1 cellular context compared by ENCODE assay signal in the genomic region with DNA sequence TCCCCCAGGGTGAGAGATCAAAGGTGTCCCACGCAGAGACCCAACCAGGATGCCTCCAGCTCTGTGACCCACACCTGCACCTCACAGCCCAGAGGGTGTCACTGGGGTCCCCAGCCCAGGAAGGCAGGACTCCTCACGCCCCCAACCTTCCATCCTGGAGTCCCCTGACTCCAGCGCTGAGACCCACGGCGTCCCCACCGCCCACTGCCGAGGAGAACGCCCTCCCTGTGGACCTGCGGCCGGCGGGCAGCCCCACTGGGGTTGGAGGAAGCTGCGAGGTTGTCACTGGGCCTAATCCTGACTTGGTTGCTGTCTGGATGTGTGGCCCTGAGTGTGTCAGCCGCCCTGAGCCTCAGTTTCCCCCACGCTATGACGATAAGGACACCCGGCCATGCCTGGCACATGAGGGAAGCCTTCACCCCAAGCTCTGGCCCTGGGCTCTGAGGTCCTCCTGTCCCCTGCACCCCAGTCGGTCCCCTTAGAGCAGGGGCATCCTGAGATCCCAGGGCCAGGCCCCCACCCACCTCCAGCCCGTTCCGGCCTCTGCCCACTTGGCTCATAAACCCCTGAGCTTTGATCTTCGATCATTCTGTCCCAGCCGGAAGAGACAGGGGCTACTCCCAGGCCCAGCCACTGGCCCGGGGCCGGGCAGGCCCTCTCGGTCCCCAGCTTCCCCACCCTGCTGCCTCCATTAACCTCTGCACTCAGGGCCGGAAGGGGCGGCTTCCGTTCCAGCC.
TF ChIP-seq lines count a peak whose summit lies in the region.

No MANE protein-coding gene starts in this region.

TF ChIP-seq in H1, 55 proteins besides CTCF, POLR2A, EP300 and RAD21 (continued from another document):
- TF ChIP-seq, protein P1, sequence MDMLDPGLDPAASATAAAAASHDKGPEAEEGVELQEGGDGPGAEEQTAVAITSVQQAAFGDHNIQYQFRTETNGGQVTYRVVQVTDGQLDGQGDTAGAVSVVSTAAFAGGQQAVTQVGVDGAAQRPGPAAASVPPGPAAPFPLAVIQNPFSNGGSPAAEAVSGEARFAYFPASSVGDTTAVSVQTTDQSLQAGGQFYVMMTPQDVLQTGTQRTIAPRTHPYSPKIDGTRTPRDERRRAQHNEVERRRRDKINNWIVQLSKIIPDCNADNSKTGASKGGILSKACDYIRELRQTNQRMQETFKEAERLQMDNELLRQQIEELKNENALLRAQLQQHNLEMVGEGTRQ (IDR thresholded peaks at IDR 0.05; ENCODE audit: low read length), result no peak
- no peak for TF ChIP-seq EGR1 (IDR thresholded peaks at IDR 0.05; ENCODE audit: borderline replicate concordance, low read depth, low read length)
- TF ChIP-seq RFX5 (IDR thresholded peaks at IDR 0.05; ENCODE audit: borderline replicate concordance, low read depth, low read length), result no peak
- TF ChIP-seq SIN3A (conservative IDR thresholded peaks at IDR 0.05 in 1 of 2, IDR thresholded peaks at IDR 0.05 in 1 of 2; ENCODE audit: low read depth in 1 of 2, low read length in 2 of 2), result no peak
- TF ChIP-seq, protein P2, sequence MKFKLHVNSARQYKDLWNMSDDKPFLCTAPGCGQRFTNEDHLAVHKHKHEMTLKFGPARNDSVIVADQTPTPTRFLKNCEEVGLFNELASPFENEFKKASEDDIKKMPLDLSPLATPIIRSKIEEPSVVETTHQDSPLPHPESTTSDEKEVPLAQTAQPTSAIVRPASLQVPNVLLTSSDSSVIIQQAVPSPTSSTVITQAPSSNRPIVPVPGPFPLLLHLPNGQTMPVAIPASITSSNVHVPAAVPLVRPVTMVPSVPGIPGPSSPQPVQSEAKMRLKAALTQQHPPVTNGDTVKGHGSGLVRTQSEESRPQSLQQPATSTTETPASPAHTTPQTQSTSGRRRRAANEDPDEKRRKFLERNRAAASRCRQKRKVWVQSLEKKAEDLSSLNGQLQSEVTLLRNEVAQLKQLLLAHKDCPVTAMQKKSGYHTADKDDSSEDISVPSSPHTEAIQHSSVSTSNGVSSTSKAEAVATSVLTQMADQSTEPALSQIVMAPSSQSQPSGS (IDR thresholded peaks at IDR 0.05; ENCODE audit: low read length), result no peak
- TF ChIP-seq JUND (IDR thresholded peaks at IDR 0.05; ENCODE audit: low read length), result no peak
- no peak for TF ChIP-seq TCF12 (IDR thresholded peaks at IDR 0.05; ENCODE audit: low read depth, low read length)
- no peak for TF ChIP-seq CHD1 (IDR thresholded peaks at IDR 0.05; ENCODE audit: low read depth, low read length)
- TF ChIP-seq FOSL1 (IDR thresholded peaks at IDR 0.05; ENCODE audit: insufficient read depth, low read depth, low read length), result no peak
- TF ChIP-seq CBX5 (IDR thresholded peaks at IDR 0.05; ENCODE audit: low read depth, low read length), result no peak
- no peak for TF ChIP-seq TAF7 (optimal IDR thresholded peaks at IDR 0.05; ENCODE audit: borderline replicate concordance, low read depth, low read length)
- no peak for TF ChIP-seq RXRA (IDR thresholded peaks at IDR 0.05; ENCODE audit: insufficient read depth, low read depth, low read length)
- no peak for TF ChIP-seq EZH2 (IDR thresholded peaks at IDR 0.05; ENCODE audit: low read depth, low read length, severe bottlenecking)
- no peak for TF ChIP-seq SP4 (IDR thresholded peaks at IDR 0.05; ENCODE audit: low read length)
- no peak for TF ChIP-seq NRF1 (IDR thresholded peaks at IDR 0.05; ENCODE audit: low read depth, low read length)
- TF ChIP-seq BACH1 (IDR thresholded peaks at IDR 0.05; ENCODE audit: low read length), result no peak
- TF ChIP-seq BCL11A (IDR thresholded peaks at IDR 0.05; ENCODE audit: low read depth in 2 of 2, low read length in 2 of 2), result no peak
- TF ChIP-seq RNF2 (IDR thresholded peaks at IDR 0.05; ENCODE audit: borderline replicate concordance, low read depth, low read length, missing control alignments, poor library complexity, severe bottlenecking), result no peak
